Comparison of ENCODE assay signal across 29 cellular contexts in genomic region chr11:124756033-124756752, GRCh38. TPM values are rescaled to one million over a fixed set of nuclear protein-coding genes. Genes with fewer than 3 reads are reported as not detected.
A peak's percentile ranks its signal among the peaks of the same experiment; 100 is the strongest.
DNase-seq lines count a peak whose midpoint lies in the region; ATAC-seq, FAIRE-seq and TF ChIP-seq lines count a peak whose summit lies in the region.
"Had no signal": no experiment of that assay in that cellular context is flagged by ENCODE, and none has a peak within 500 bp of the region (broad histone marks: within the 10 kb centered on the region; RNA-seq: fewer than 3 reads in every experiment).

No MANE protein-coding gene starts in this region.

- H2BK20ac ChIP-seq in IMR-90 (ENCODE audit: low read depth, low read length): no peak overlapping the region

- H3K4me3 ChIP-seq in IMR-90 (ENCODE audit: insufficient read depth, low read depth, low read length): no peak overlapping the region
- H3K4me3 ChIP-seq in endodermal cell (ENCODE audit: low read length): no peak overlapping the region
- no peak overlapping the region for H3K4me3 ChIP-seq in osteoblast (ENCODE audit: insufficient read depth, low read length)
- no peak overlapping the region for H3K4me3 ChIP-seq in MM.1S (ENCODE audit: low read length)
- no peak overlapping the region for H3K4me3 ChIP-seq in PC-9
- no peak overlapping the region for H3K4me3 ChIP-seq in hepatocyte
- H3K4me3 ChIP-seq: A549; BLaER1 treated with 17β-estradiol and CSF1 and Interleukin-3, amounts not matched to agents 10 nM and 100 nM; SJSA1 had no signal

- H3K27ac ChIP-seq in IMR-90 (ENCODE audit: insufficient read depth, low read length) (no peak overlapping the region), endodermal cell (ENCODE audit: low read depth, low read length) (no peak overlapping the region), osteoblast (ENCODE audit: low read depth, low read length) (no peak overlapping the region), MM.1S (ENCODE audit: low read length) (no peak overlapping the region), PC-9 (no peak overlapping the region), hepatocyte (no peak overlapping the region)
- H3K27ac ChIP-seq: A549; BLaER1 treated with 17β-estradiol and CSF1 and Interleukin-3, amounts not matched to agents 10 nM and 100 nM; SJSA1 had no signal

- H3K9me1 ChIP-seq in IMR-90 (ENCODE audit: insufficient read depth, low read length): peaks cover 12% of the 10 kb centered on the region

- POLR2A ChIA-PET in IMR-90 (lab: Charles Lee; ENCODE audit: unreplicated experiment) (no interaction called here), PC-9 (lab: Charles Lee; ENCODE audit: unreplicated experiment) (no interaction called here)

- H3K4me1 ChIP-seq in IMR-90 (ENCODE audit: control insufficient read depth, insufficient read depth, low read length) (peaks cover 4% of the 10 kb centered on the region; the same call in 1 of the 2 replicates), endodermal cell (ENCODE audit: control insufficient read depth, insufficient read depth, low read length) (no peaks in the 10 kb centered on the region), osteoblast (ENCODE audit: insufficient read depth, low read length) (peaks cover 6% of the 10 kb centered on the region), MM.1S (ENCODE audit: low read length) (no peaks in the 10 kb centered on the region), PC-9 (replicated peaks; ENCODE audit: insufficient read depth) (peaks cover 24% of the 10 kb centered on the region), hepatocyte (ENCODE audit: insufficient read depth) (peaks cover 14% of the 10 kb centered on the region)

- H2BK5ac ChIP-seq in IMR-90 (ENCODE audit: low read depth, low read length, poor library complexity, severe bottlenecking): no peak overlapping the region

- DNase-seq in GM12891 (ENCODE audit: insufficient read length, low spot score) (no peak), IMR-90 (no peak), endodermal cell (peak; percentile 32), osteoblast (ENCODE audit: insufficient read length, low spot score, missing footprints) (peak; percentile 74), MM.1S (no peak), PC-9 (no peak), hepatocyte (ENCODE audit: low spot score) (no peak), SKM-1 treated with dmso at 0.1 percent for 144 hours (lab: John Stamatoyannopoulos, UW; ENCODE audit: unreplicated experiment) (no peak)
- DNase-seq: AML-193; CD4-positive, alpha-beta T cell; H9; KBM-7; NCI-H1105 treated with DMSO at 0.1 percent for 48 hours; NCI-H2029; NCI-H446; NCI-H524 treated with DMSO at 0.1 percent for 48 hours; NCI-H82; NK-92 treated with Interleukin-12 subunit alpha and Interleukin-12 subunit beta, amount 100 ng/mL, for 24 hours; PC-3 had no signal

- H3K4me3 Mint-ChIP-seq in endodermal cell: no peak overlapping the region
- H3K4me3 Mint-ChIP-seq: CD4-positive, alpha-beta T cell; H9 had no signal

- H3K4me2 ChIP-seq in IMR-90 (ENCODE audit: low read depth, low read length): no peak overlapping the region
- H3K4me2 ChIP-seq in osteoblast (ENCODE audit: insufficient read depth, low read length): no peak overlapping the region
- H3K4me2 ChIP-seq in MM.1S (ENCODE audit: low read depth, low read length): no peak overlapping the region
- no peak overlapping the region for H3K4me2 ChIP-seq in PC-9
- no peak overlapping the region for H3K4me2 ChIP-seq in hepatocyte
- H3K4me2 ChIP-seq: A549 had no signal

- H3K27me3 ChIP-seq in IMR-90 (ENCODE audit: control insufficient read depth, insufficient read depth, low read length): peaks cover 9% of the 10 kb centered on the region; the same call in 1 of the 2 replicates
- peaks cover 81% of the 10 kb centered on the region for H3K27me3 ChIP-seq in endodermal cell (ENCODE audit: control insufficient read depth, insufficient read depth, low read length, poor library complexity, severe bottlenecking)
- peaks cover 71% of the 10 kb centered on the region for H3K27me3 ChIP-seq in osteoblast (ENCODE audit: insufficient read depth, low read length)
- no peaks in the 10 kb centered on the region for H3K27me3 ChIP-seq in MM.1S (replicated peaks; ENCODE audit: insufficient read depth, low read length)
- no peaks in the 10 kb centered on the region for H3K27me3 ChIP-seq in PC-9 (ENCODE audit: insufficient read depth, low read depth)
- peaks cover 68% of the 10 kb centered on the region for H3K27me3 ChIP-seq in hepatocyte
- H3K27me3 ChIP-seq: SJSA1 had no signal

- H4K20me1 ChIP-seq in IMR-90 (ENCODE audit: insufficient read depth, low read length) (no peaks in the 10 kb centered on the region), osteoblast (ENCODE audit: insufficient read depth, low read length) (no peaks in the 10 kb centered on the region), MM.1S (ENCODE audit: insufficient read depth, low read length) (no peaks in the 10 kb centered on the region), PC-9 (ENCODE audit: insufficient read depth) (no peaks in the 10 kb centered on the region), hepatocyte (ENCODE audit: insufficient read depth, poor library complexity, severe bottlenecking) (peaks cover 7% of the 10 kb centered on the region)

- no peak for ATAC-seq in IMR-90 (ENCODE audit: low read depth)
- ATAC-seq: A549, PC-3, Right ventricle myocardium inferior had no signal

- H3K79me1 ChIP-seq in IMR-90 (ENCODE audit: low read depth in 1 of 2, low read length in 2 of 2): no peaks in the 10 kb centered on the region

- no peak overlapping the region for H3K9ac ChIP-seq in IMR-90 (ENCODE audit: low read depth, low read length)
- no peak overlapping the region for H3K9ac ChIP-seq in endodermal cell (ENCODE audit: extremely low read depth, low read length, poor library complexity, severe bottlenecking)
- no peak overlapping the region for H3K9ac ChIP-seq in MM.1S (ENCODE audit: low read length)
- H3K9ac ChIP-seq: BLaER1 treated with 17β-estradiol and CSF1 and Interleukin-3, amounts not matched to agents 10 nM and 100 nM had no signal

- no peak overlapping the region; the same call in 2 of the 3 replicates for H2BK15ac ChIP-seq in IMR-90 (ENCODE audit: low read depth, low read length)

- H3K36me3 Mint-ChIP-seq in endodermal cell (ENCODE audit: low read depth): no peaks in the 10 kb centered on the region

- H3F3A ChIP-seq in MM.1S (ENCODE audit: insufficient read depth, low read length) (0 out of 2 replicates have a peak, but pooled peaks cover 3% of the 10 kb centered on the region), PC-9 (ENCODE audit: insufficient read depth, low read depth) (no peaks in the 10 kb centered on the region)

- H3K9me3 ChIP-seq in IMR-90 (ENCODE audit: control insufficient read depth, insufficient read depth, low read length) (no peaks in the 10 kb centered on the region), endodermal cell (ENCODE audit: control insufficient read depth, low read length) (no peaks in the 10 kb centered on the region), osteoblast (ENCODE audit: low read depth, low read length) (no peaks in the 10 kb centered on the region), MM.1S (replicated peaks; ENCODE audit: insufficient read depth, low read length) (no peaks in the 10 kb centered on the region), PC-9 (ENCODE audit: insufficient read depth, low read depth) (no peaks in the 10 kb centered on the region), hepatocyte (ENCODE audit: low read depth) (no peaks in the 10 kb centered on the region)
- H3K9me3 ChIP-seq: A549, SJSA1 had no signal

- H3K4me1 Mint-ChIP-seq in endodermal cell: peaks cover 22% of the 10 kb centered on the region

- no CpG with 5 or more reads among the region's 9 CpGs for WGBS in IMR-90 (ENCODE audit: extremely low coverage in 2 of 2, insufficient read length in 1 of 2), 2 experiments
- 85 to 87% methylated on average over 7 to 9 of the region's 9 CpGs for WGBS in endodermal cell (ENCODE audit: insufficient coverage in 1 of 2, insufficient read length in 1 of 2), 2 experiments
- WGBS in hepatocyte (ENCODE audit: low lambda C conversion rate, missing lambda C conversion rate): 70% methylated on average over 9 of the region's 9 CpGs

- no peak overlapping the region for H3K23ac ChIP-seq in IMR-90 (ENCODE audit: low read depth, low read length)

- no peak overlapping the region for H2BK120ac ChIP-seq in IMR-90 (ENCODE audit: low read depth, low read length)

- H2AK5ac ChIP-seq in IMR-90 (ENCODE audit: low read depth, low read length): peak overlapping the region; percentile 24; the same call in 1 of the 2 replicates

- BruUV-seq in IMR-90 (replicated peaks; lab: Mats Ljungman, UMichigan) (no TSS peak), PC-9 (replicated peaks; lab: Mats Ljungman, UMichigan) (no TSS peak)

- no peak overlapping the region for H3K56ac ChIP-seq in IMR-90 (ENCODE audit: extremely low read depth, insufficient read depth, low read length)

- H2AFZ ChIP-seq in IMR-90 (replicated peaks; ENCODE audit: low read length, poor library complexity): peak overlapping the region; percentile 32
- no peak overlapping the region for H2AFZ ChIP-seq in osteoblast (ENCODE audit: low read length)
- H2AFZ ChIP-seq in MM.1S (ENCODE audit: low read length): no peak overlapping the region
- no peak overlapping the region for H2AFZ ChIP-seq in PC-9
- no peak overlapping the region for H2AFZ ChIP-seq in hepatocyte

- peak; percentile 63 for FAIRE-seq in GM12891 (lab: Jason Lieb, UNC)
- FAIRE-seq: A549, D721Med, GM18507, HTR-8/SVneo had no signal

- H3K9me3 Mint-ChIP-seq in endodermal cell: no peaks in the 10 kb centered on the region
- H3K9me3 Mint-ChIP-seq: CD4-positive, alpha-beta T cell had no signal

- CTCF ChIA-PET in IMR-90 (lab: Yijun Ruan, JAX): interaction anchor here (0.7 kb wide), 1 partner anchor 87 kb away, joined by 3 read pairs; no protein-coding TSS in a partner anchor
- CTCF ChIA-PET in PC-9 (lab: Charles Lee): no interaction called here

- no peak overlapping the region for H3K18ac ChIP-seq in IMR-90 (ENCODE audit: low read depth, low read length)

- intact Hi-C loops in IMR-90 (cut with micrococcal nuclease): no loop called here
- intact Hi-C loops in PC-9 (cut with micrococcal nuclease; ENCODE audit: unreplicated experiment): no loop called here

- no peak overlapping the region for H4K8ac ChIP-seq in IMR-90 (ENCODE audit: low read depth in 2 of 2, low read length in 2 of 2)

- H3K36me3 ChIP-seq in IMR-90 (ENCODE audit: control insufficient read depth, insufficient read depth, low read length) (no peaks in the 10 kb centered on the region), endodermal cell (ENCODE audit: control insufficient read depth, insufficient read depth, low read length) (no peaks in the 10 kb centered on the region), osteoblast (ENCODE audit: insufficient read depth, low read length) (no peaks in the 10 kb centered on the region), MM.1S (replicated peaks; ENCODE audit: insufficient read depth, low read length) (no peaks in the 10 kb centered on the region), PC-9 (ENCODE audit: low read depth) (no peaks in the 10 kb centered on the region), hepatocyte (replicated peaks; ENCODE audit: insufficient read depth, low read depth) (no peaks in the 10 kb centered on the region)
- H3K36me3 ChIP-seq: SJSA1 had no signal

- H2AK9ac ChIP-seq in IMR-90 (replicated peaks; ENCODE audit: low read depth, low read length, poor library complexity): no peak overlapping the region

- no peak overlapping the region for H3K14ac ChIP-seq in IMR-90 (replicated peaks; ENCODE audit: low read depth, low read length)

- TF ChIP-seq POLR2A in GM12891 (IDR thresholded peaks at IDR 0.05; ENCODE audit: low read depth, low read length) (no peak), IMR-90 (IDR thresholded peaks at IDR 0.05; ENCODE audit: low read depth, low read length) (no peak)

- no peak overlapping the region for H4K5ac ChIP-seq in IMR-90 (ENCODE audit: low read depth, low read length)

- in situ Hi-C loops in IMR-90 (cut with MboI; ENCODE audit: low sequenced_read_pairs): no loop called here

- peaks cover 81% of the 10 kb centered on the region for H3K27me3 Mint-ChIP-seq in endodermal cell (ENCODE audit: insufficient read depth)

- dilution Hi-C loops in IMR-90 (cut with HindIII; ENCODE audit: low sequenced_read_pairs, unreplicated experiment): no loop called here

- H3K9me2 ChIP-seq in MM.1S (replicated peaks; ENCODE audit: insufficient read depth, low read length): no peaks in the 10 kb centered on the region
- H3K9me2 ChIP-seq in PC-9 (ENCODE audit: insufficient read depth): no peaks in the 10 kb centered on the region
- no peaks in the 10 kb centered on the region for H3K9me2 ChIP-seq in hepatocyte (replicated peaks; ENCODE audit: insufficient read depth)

- peak overlapping the region; percentile 13; the same call in 1 of the 2 replicates for H3K4ac ChIP-seq in IMR-90 (ENCODE audit: low read depth, low read length)

- H3K79me2 ChIP-seq in osteoblast (ENCODE audit: insufficient read depth, low read length) (no peaks in the 10 kb centered on the region), MM.1S (ENCODE audit: low read length) (peaks cover 24% of the 10 kb centered on the region), PC-9 (ENCODE audit: low read depth) (peaks cover 22% of the 10 kb centered on the region; the same call in 1 of the 2 replicates), hepatocyte (no peaks in the 10 kb centered on the region)

- no peak for TF ChIP-seq RAD21 in IMR-90 (IDR thresholded peaks at IDR 0.05; ENCODE audit: low read length)

- TF ChIP-seq CTCF in IMR-90 (conservative IDR thresholded peaks at IDR 0.05; ENCODE audit: low read depth, low read length) (no peak), endodermal cell (conservative IDR thresholded peaks at IDR 0.05) (no peak), osteoblast (IDR thresholded peaks at IDR 0.05; ENCODE audit: extremely low read depth, low read depth, low read length) (no peak), MM.1S (IDR thresholded peaks at IDR 0.05; ENCODE audit: low read length) (no peak), PC-9 (conservative IDR thresholded peaks at IDR 0.05) (no peak), hepatocyte (IDR thresholded peaks at IDR 0.05; ENCODE audit: poor library complexity) (no peak)

- H3K27ac Mint-ChIP-seq in endodermal cell: no peak overlapping the region
- H3K27ac Mint-ChIP-seq: CD4-positive, alpha-beta T cell had no signal

- H4K91ac ChIP-seq in IMR-90 (ENCODE audit: insufficient read depth, low read depth, low read length): no peak overlapping the region

RNA-seq across cellular contexts. Expression of gene VSIG2, which starts 4.1 kb away (rescaled TPM):
- 0.13 TPM for polyA plus RNA-seq in GM12891 (2012; ENCODE audit: low read depth, missing spikeins)
- total RNA-seq in IMR-90 (2012; rRNA removed) (not detected in 2 replicates), endodermal cell (1 to 10 TPM; 1.1 to 3.4 TPM), osteoblast (not detected in 2 replicates), PC-9 (2021) (12.4 and 13.6 TPM in 2 replicates), hepatocyte (22.6 and 22.9 TPM in 2 replicates)
- polyA plus RNA-seq in IMR-90 (2012; rRNA removed) (not detected in 2 replicates), hepatocyte (34.3 and 38.9 TPM in 2 replicates)
- polyA plus RNA-seq in IMR-90 (2012; cell fraction: cytosol; rRNA removed): 0.03 TPM in 1 of 2 replicates, not detected in the other
- not detected in 2 replicates for polyA plus RNA-seq in IMR-90 (2012; cell fraction: nucleus; rRNA removed; ENCODE audit: low replicate concordance)
- polyA plus RNA-seq in endodermal cell (2013, experiment 1 of 2): not detected
- not detected for polyA plus RNA-seq in endodermal cell (2013, experiment 2 of 2)
- total RNA-seq: H9, LHCN-M2, MCF 10A, PC-3, RPMI7951, SJSA1 had no signal
- polyA plus RNA-seq: A549 had no signal

RNA-seq across cellular contexts. Expression of gene ESAM, which starts 5.9 kb away (rescaled TPM):
- polyA plus RNA-seq in GM12891 (2012; ENCODE audit: low read depth, missing spikeins): 17.2 TPM
- total RNA-seq in IMR-90 (2012; rRNA removed) (under 0.01 TPM in 1 of 2 replicates, not detected in the other), endodermal cell (under 1 TPM; 0.31 to 0.68 TPM), osteoblast (under 0.01 and 0.29 TPM in 2 replicates), PC-9 (2021) (13.5 and 15.3 TPM in 2 replicates), hepatocyte (2.0 and 3.6 TPM in 2 replicates)
- polyA plus RNA-seq in IMR-90 (2012; rRNA removed) (0.12 and 0.20 TPM in 2 replicates), hepatocyte (3.9 and 7.9 TPM in 2 replicates)
- polyA plus RNA-seq in IMR-90 (2012; cell fraction: cytosol; rRNA removed): 0.10 and 0.11 TPM in 2 replicates
- polyA plus RNA-seq in IMR-90 (2012; cell fraction: nucleus; rRNA removed; ENCODE audit: low replicate concordance): 1.7 and 2.7 TPM in 2 replicates
- polyA plus RNA-seq in endodermal cell (2013, experiment 1 of 2): 1.4 TPM
- polyA plus RNA-seq in endodermal cell (2013, experiment 2 of 2): 1.7 TPM
- total RNA-seq: RPMI7951 had no signal

RNA-seq across cellular contexts. Expression of gene NRGN, which starts 16.5 kb away (rescaled TPM):
- polyA plus RNA-seq in GM12891 (2012; ENCODE audit: low read depth, missing spikeins): 1.4 TPM
- total RNA-seq in IMR-90 (2012; rRNA removed) (0.54 and 0.83 TPM in 2 replicates), endodermal cell (1 to 10 TPM; 4.7 to 8.9 TPM), osteoblast (under 0.01 TPM in 1 of 2 replicates, not detected in the other), PC-9 (2021) (6.8 and 10.2 TPM in 2 replicates), hepatocyte (not detected in 2 replicates)
- polyA plus RNA-seq in IMR-90 (2012; rRNA removed) (24.8 and 27.8 TPM in 2 replicates), hepatocyte (1.1 and 1.2 TPM in 2 replicates)
- 27.1 and 28.3 TPM in 2 replicates for polyA plus RNA-seq in IMR-90 (2012; cell fraction: cytosol; rRNA removed)
- 14.9 and 33.1 TPM in 2 replicates for polyA plus RNA-seq in IMR-90 (2012; cell fraction: nucleus; rRNA removed; ENCODE audit: low replicate concordance)
- polyA plus RNA-seq in endodermal cell (2013, experiment 1 of 2): 18.7 TPM
- polyA plus RNA-seq in endodermal cell (2013, experiment 2 of 2): 21.5 TPM

RNA-seq across cellular contexts. Expression of gene MSANTD2, which starts 44.0 kb away (rescaled TPM):
- 2.7 TPM for polyA plus RNA-seq in GM12891 (2012; ENCODE audit: low read depth, missing spikeins)
- total RNA-seq in IMR-90 (2012; rRNA removed) (5.0 and 6.4 TPM in 2 replicates), endodermal cell (10 to 100 TPM; 18.3 to 21.3 TPM), osteoblast (10.6 and 10.9 TPM in 2 replicates), PC-9 (2021) (16.9 and 18.1 TPM in 2 replicates), hepatocyte (14.9 and 18.3 TPM in 2 replicates)
- polyA plus RNA-seq in IMR-90 (2012; rRNA removed) (4.8 and 6.0 TPM in 2 replicates), hepatocyte (10.8 and 11.2 TPM in 2 replicates)
- 2.5 and 2.6 TPM in 2 replicates for polyA plus RNA-seq in IMR-90 (2012; cell fraction: cytosol; rRNA removed)
- polyA plus RNA-seq in IMR-90 (2012; cell fraction: nucleus; rRNA removed; ENCODE audit: low replicate concordance): 6.8 and 33.8 TPM in 2 replicates
- 17.1 TPM for polyA plus RNA-seq in endodermal cell (2013, experiment 1 of 2)
- 16.2 TPM for polyA plus RNA-seq in endodermal cell (2013, experiment 2 of 2)

Comparison
In these comparisons a context has a peak if more than half of its experiments do, and no peak if none do; other contexts are left out.
1. DNase-seq: peak in endodermal cell (single experiment) and osteoblast (single experiment); none in GM12891 (single experiment), IMR-90 (single experiment), MM.1S (single experiment), PC-9 (0 of 2), hepatocyte (single experiment) and SKM-1 treated with dmso at 0.1 percent for 144 hours (single experiment).